In genomic region chr19:28972144-28972543, GRCh38 we compare ENCODE assay signal across 22 cellular contexts.
DNase-seq lines count a peak whose midpoint lies in the region; ATAC-seq and TF ChIP-seq lines count a peak whose summit lies in the region.
"Had no signal": no experiment of that assay in that cellular context is flagged by ENCODE, and none has a peak within 500 bp of the region (broad histone marks: within the 10 kb centered on the region; RNA-seq: fewer than 3 reads in every experiment).

No MANE protein-coding gene starts in this region.

- no peaks in the 10 kb centered on the region for H3K79me1 ChIP-seq in IMR-90 (ENCODE audit: low read depth in 1 of 2, low read length in 2 of 2)
- H3K79me1 ChIP-seq in trophoblast cell (ENCODE audit: low read length) = no peaks in the 10 kb centered on the region

- H2BK20ac ChIP-seq in IMR-90 (ENCODE audit: low read depth, low read length) = no peak overlapping the region

- no peak overlapping the region for H3K9ac ChIP-seq in IMR-90 (ENCODE audit: low read depth, low read length)
- H3K9ac ChIP-seq in trophoblast cell (ENCODE audit: low read length) = no peak overlapping the region
- H3K9ac ChIP-seq: BLaER1 had no signal

- H3K23ac ChIP-seq in IMR-90 (ENCODE audit: low read depth, low read length) = no peak overlapping the region
- H3K23ac ChIP-seq in trophoblast cell (ENCODE audit: low read length) = no peak overlapping the region

- H4K91ac ChIP-seq in IMR-90 (ENCODE audit: insufficient read depth, low read depth, low read length) = no peak overlapping the region
- H4K91ac ChIP-seq in trophoblast cell (ENCODE audit: low read depth, low read length) = no peak overlapping the region

- in situ Hi-C loops in IMR-90 (cut with MboI; ENCODE audit: low sequenced_read_pairs) = no loop called here

- no CpG with 5 or more reads among the region's 2 CpGs for WGBS in IMR-90 (ENCODE audit: extremely low coverage in 2 of 2, insufficient read length in 1 of 2), 2 experiments
- 27 to 54% (median 29%) methylated on average over 2 of the region's 2 CpGs for WGBS in adrenal gland, 4 donors
- whole genome bisulfite sequencing in trophoblast cell (ENCODE audit: extremely low coverage, insufficient coverage, insufficient read length) = no CpG with 5 or more reads among the region's 2 CpGs

- H4K12ac ChIP-seq in trophoblast cell (ENCODE audit: low read depth, low read length) = no peak overlapping the region

- no peak overlapping the region for H4K5ac ChIP-seq in IMR-90 (ENCODE audit: low read depth, low read length)

- H4K8ac ChIP-seq in IMR-90 (ENCODE audit: low read depth in 2 of 2, low read length in 2 of 2) (no peak overlapping the region), trophoblast cell (ENCODE audit: low read depth, low read length) (no peak overlapping the region)

- H3K18ac ChIP-seq in IMR-90 (ENCODE audit: low read depth, low read length) = no peak overlapping the region
- H3K18ac ChIP-seq in trophoblast cell (ENCODE audit: low read length) = no peak overlapping the region

- no peaks in the 10 kb centered on the region for H3K27me3 Mint-ChIP-seq in activated CD8-positive, alpha-beta memory T cell treated with anti-CD3 and anti-CD28 coated beads, Interleukin-2, amount 10 ng/mL, durations not matched to agents 7 days and 5 days
- H3K27me3 Mint-ChIP-seq: IgD-negative memory B cell had no signal

- H3K79me2 ChIP-seq in trophoblast cell (ENCODE audit: control insufficient read depth, insufficient read depth, low read length, poor library complexity) = no peaks in the 10 kb centered on the region

- H2AK5ac ChIP-seq in IMR-90 (ENCODE audit: low read depth, low read length) (no peak overlapping the region), trophoblast cell (ENCODE audit: low read length) (no peak overlapping the region)

- H3K27ac Mint-ChIP-seq in activated CD8-positive, alpha-beta memory T cell treated with anti-CD3 and anti-CD28 coated beads, Interleukin-2, amount 10 ng/mL, durations not matched to agents 7 days and 5 days = no peak overlapping the region
- H3K27ac Mint-ChIP-seq: CD4-positive, alpha-beta memory T cell; IgD-negative memory B cell had no signal

- dilution Hi-C loops in IMR-90 (cut with HindIII; ENCODE audit: low sequenced_read_pairs, unreplicated experiment) = no loop called here

- no peaks in the 10 kb centered on the region for H3K9me3 Mint-ChIP-seq in activated CD8-positive, alpha-beta memory T cell treated with anti-CD3 and anti-CD28 coated beads, Interleukin-2, amount 10 ng/mL, durations not matched to agents 7 days and 5 days (ENCODE audit: low read depth)
- H3K9me3 Mint-ChIP-seq: CD4-positive, alpha-beta memory T cell had no signal

- no peak overlapping the region for H3K56ac ChIP-seq in IMR-90 (ENCODE audit: extremely low read depth, insufficient read depth, low read length)

- no peaks in the 10 kb centered on the region for H3K36me3 ChIP-seq in IMR-90 (ENCODE audit: control insufficient read depth, insufficient read depth, low read length)
- H3K36me3 ChIP-seq in adrenal gland (replicated peaks in 1 of 2) = no peaks in the 10 kb centered on the region
- H3K36me3 ChIP-seq in trophoblast cell (ENCODE audit: control insufficient read depth in 1 of 2, insufficient read depth in 2 of 2, low read length in 2 of 2) = no peaks in the 10 kb centered on the region
- H3K36me3 ChIP-seq: BLaER1 had no signal

- no TSS peak for BruUV-seq in IMR-90 (replicated peaks; lab: Mats Ljungman, UMichigan)

- no peak for TF ChIP-seq RAD21 in IMR-90 (IDR thresholded peaks at IDR 0.05; ENCODE audit: low read length)

- H3K9me3 ChIP-seq in IMR-90 (ENCODE audit: control insufficient read depth, insufficient read depth, low read length) (no peaks in the 10 kb centered on the region), adrenal gland (replicated peaks in 1 of 3) (no peaks in the 10 kb centered on the region), trophoblast cell (ENCODE audit: insufficient read depth, low read depth, low read length) (no peaks in the 10 kb centered on the region)
- H3K9me3 ChIP-seq: BLaER1 had no signal

- no peak overlapping the region for H2BK15ac ChIP-seq in IMR-90 (ENCODE audit: low read depth, low read length)

- H3K4me2 ChIP-seq in IMR-90 (ENCODE audit: low read depth, low read length) (no peak overlapping the region), trophoblast cell (ENCODE audit: low read length) (no peak overlapping the region)
- H3K4me2 ChIP-seq: A549, BLaER1 had no signal

- H3K14ac ChIP-seq in IMR-90 (replicated peaks; ENCODE audit: low read depth, low read length) (no peak overlapping the region), trophoblast cell (ENCODE audit: low read length) (no peak overlapping the region)

- intact Hi-C loops in IMR-90 (cut with micrococcal nuclease) (no loop called here), adrenal gland (cut with DNase I) (no loop called here)

- H3K27ac ChIP-seq in IMR-90 (ENCODE audit: insufficient read depth, low read length) (no peak overlapping the region), adrenal gland (no peak overlapping the region), trophoblast cell (ENCODE audit: low read depth, low read length) (no peak overlapping the region)
- H3K27ac ChIP-seq: 22Rv1, A549, BLaER1 had no signal

- no peak overlapping the region for H2AK9ac ChIP-seq in IMR-90 (replicated peaks; ENCODE audit: low read depth, low read length, poor library complexity)

- H3K4me3 Mint-ChIP-seq in activated CD8-positive, alpha-beta memory T cell treated with anti-CD3 and anti-CD28 coated beads, Interleukin-2, amount 10 ng/mL, durations not matched to agents 7 days and 5 days = no peak overlapping the region
- H3K4me3 Mint-ChIP-seq: CD14-positive monocyte; CD4-positive, alpha-beta memory T cell; IgD-negative memory B cell had no signal

- no peak for ATAC-seq in IMR-90 (ENCODE audit: low read depth)
- no peak for ATAC-seq in activated CD8-positive, alpha-beta memory T cell treated with anti-CD3 and anti-CD28 coated beads, Interleukin-2, amount 10 ng/mL, durations not matched to agents 7 days and 5 days
- ATAC-seq in HG03108 (IDR thresholded peaks at IDR 0.05; ENCODE audit: unreplicated experiment) = no peak
- ATAC-seq in HG03469 (IDR thresholded peaks at IDR 0.05; ENCODE audit: unreplicated experiment) = no peak
- ATAC-seq: A549, GM12878, HCT116 had no signal

- H3K4me1 ChIP-seq in IMR-90 (ENCODE audit: control insufficient read depth, insufficient read depth, low read length) = no peaks in the 10 kb centered on the region
- H3K4me1 ChIP-seq in adrenal gland (replicated peaks in 1 of 2) = peaks cover 5 to 16% of the 10 kb centered on the region in 2 donors
- H3K4me1 ChIP-seq in trophoblast cell (ENCODE audit: control insufficient read depth in 1 of 2, insufficient read depth in 2 of 2, low read length in 2 of 2) = no peaks in the 10 kb centered on the region
- H3K4me1 ChIP-seq: A549 had no signal

- H3K27me3 ChIP-seq in IMR-90 (ENCODE audit: control insufficient read depth, insufficient read depth, low read length) (no peaks in the 10 kb centered on the region), adrenal gland (no peaks in the 10 kb centered on the region), trophoblast cell (ENCODE audit: insufficient read depth, low read length) (no peaks in the 10 kb centered on the region)
- H3K27me3 ChIP-seq: BLaER1 had no signal

- no peaks in the 10 kb centered on the region for H3K36me3 Mint-ChIP-seq in activated CD8-positive, alpha-beta memory T cell treated with anti-CD3 and anti-CD28 coated beads, Interleukin-2, amount 10 ng/mL, durations not matched to agents 7 days and 5 days
- H3K36me3 Mint-ChIP-seq: CD14-positive monocyte; CD4-positive, alpha-beta memory T cell; IgD-negative memory B cell had no signal

- H4K20me1 ChIP-seq in IMR-90 (ENCODE audit: insufficient read depth, low read length) = no peaks in the 10 kb centered on the region
- H4K20me1 ChIP-seq: BLaER1 had no signal

- H2BK5ac ChIP-seq in IMR-90 (ENCODE audit: low read depth, low read length, poor library complexity, severe bottlenecking) (no peak overlapping the region), trophoblast cell (ENCODE audit: low read depth, low read length, poor library complexity) (no peak overlapping the region)

- TF ChIP-seq CTCF in IMR-90 (conservative IDR thresholded peaks at IDR 0.05; ENCODE audit: low read depth, low read length) (no peak), adrenal gland (IDR thresholded peaks at IDR 0.05) (no peak)

- H3K9me1 ChIP-seq in IMR-90 (ENCODE audit: insufficient read depth, low read length) = no peaks in the 10 kb centered on the region; the same call in 1 of the 2 replicates

- POLR2A ChIA-PET in IMR-90 (lab: Charles Lee; ENCODE audit: unreplicated experiment) = no interaction called here

- H3K4ac ChIP-seq in IMR-90 (ENCODE audit: low read depth, low read length) (no peak overlapping the region), trophoblast cell (ENCODE audit: low read depth, low read length) (no peak overlapping the region)

- no peak for TF ChIP-seq POLR2A in IMR-90 (IDR thresholded peaks at IDR 0.05; ENCODE audit: low read depth, low read length)
- TF ChIP-seq POLR2A in adrenal gland (IDR thresholded peaks at IDR 0.05) = no peak

- no peak overlapping the region for H2BK12ac ChIP-seq in trophoblast cell (ENCODE audit: low read length)

- DNase-seq in IMR-90 (no peak), adrenal gland (peak; percentile 31 to 65 (median 49)), islet precursor cell (peak; percentile 12), trophoblast cell (no peak), SKM-1 treated with dmso at 0.1 percent for 144 hours (lab: John Stamatoyannopoulos, UW; ENCODE audit: unreplicated experiment) (no peak)
- DNase-seq in activated CD8-positive, alpha-beta memory T cell treated with anti-CD3 and anti-CD28 coated beads, Interleukin-2, amount 10 ng/mL, durations not matched to agents 7 days and 5 days = no peak
- DNase-seq: Calu3; CD4-positive, alpha-beta memory T cell; DMS53; DND-41; EL; GOT3; H7 had no signal

- CTCF ChIA-PET in IMR-90 (lab: Yijun Ruan, JAX) = no interaction called here
- CTCF ChIA-PET in activated CD8-positive, alpha-beta memory T cell treated with anti-CD3 and anti-CD28 coated beads, Interleukin-2, amount 10 ng/mL, durations not matched to agents 7 days and 5 days (lab: Charles Lee) = no interaction called here

- H3K4me3 ChIP-seq in IMR-90 (ENCODE audit: insufficient read depth, low read depth, low read length) (no peak overlapping the region), adrenal gland (no peak overlapping the region), trophoblast cell (ENCODE audit: low read depth, low read length) (peak overlapping the region; percentile 15)
- H3K4me3 ChIP-seq: A549, BLaER1, GM12878 had no signal

- H2BK120ac ChIP-seq in IMR-90 (ENCODE audit: low read depth, low read length) (no peak overlapping the region), trophoblast cell (ENCODE audit: insufficient read depth, low read length, poor library complexity) (no peak overlapping the region)

- no peaks in the 10 kb centered on the region for H3K4me1 Mint-ChIP-seq in activated CD8-positive, alpha-beta memory T cell treated with anti-CD3 and anti-CD28 coated beads, Interleukin-2, amount 10 ng/mL, durations not matched to agents 7 days and 5 days
- H3K4me1 Mint-ChIP-seq: CD14-positive monocyte; CD4-positive, alpha-beta memory T cell; IgD-negative memory B cell had no signal

- H2AFZ ChIP-seq in IMR-90 (replicated peaks; ENCODE audit: low read length, poor library complexity) (peak overlapping the region; percentile 13), trophoblast cell (ENCODE audit: insufficient read depth, low read length, poor library complexity) (no peak overlapping the region)

TF ChIP-seq in IMR-90, 13 proteins besides CTCF, POLR2A, EP300 and RAD21 (continues in another document):
- no peak for TF ChIP-seq NFE2L2 (IDR thresholded peaks at IDR 0.05; ENCODE audit: low read depth, low read length)

Comparison
In these comparisons a context has a peak if more than half of its experiments do, and no peak if none do; other contexts are left out.
1. DNase-seq: peak in adrenal gland (7 of 7) and islet precursor cell (single experiment); none in IMR-90 (single experiment), trophoblast cell (0 of 2), activated CD8-positive, alpha-beta memory T cell treated with anti-CD3 and anti-CD28 coated beads, Interleukin-2, amount 10 ng/mL, durations not matched to agents 7 days and 5 days (single experiment) and SKM-1 treated with dmso at 0.1 percent for 144 hours (single experiment).